8 cellular contexts compared by ENCODE assay signal in genomic region chr17:82187500-82187899, GRCh38.
"Had no signal": no experiment of that assay in that cellular context is flagged by ENCODE, and none has a peak within 500 bp of the region (broad histone marks: within the 10 kb centered on the region; RNA-seq: fewer than 3 reads in every experiment).

No MANE protein-coding gene starts in this region.

- FAIRE-seq: HepG2, HTR-8/SVneo, K562 had no signal

- H3K4me3 ChIP-seq: K562 had no signal

- ATAC-seq: K562 had no signal

- DNase-seq: IMR-90, KBM-7, KG1 had no signal

- H3K27ac ChIP-seq: HL-60, KMS-11 had no signal

- H3K9ac ChIP-seq: KMS-11 had no signal
